ENCODE assay signal across 8 cellular contexts in the genomic region with DNA sequence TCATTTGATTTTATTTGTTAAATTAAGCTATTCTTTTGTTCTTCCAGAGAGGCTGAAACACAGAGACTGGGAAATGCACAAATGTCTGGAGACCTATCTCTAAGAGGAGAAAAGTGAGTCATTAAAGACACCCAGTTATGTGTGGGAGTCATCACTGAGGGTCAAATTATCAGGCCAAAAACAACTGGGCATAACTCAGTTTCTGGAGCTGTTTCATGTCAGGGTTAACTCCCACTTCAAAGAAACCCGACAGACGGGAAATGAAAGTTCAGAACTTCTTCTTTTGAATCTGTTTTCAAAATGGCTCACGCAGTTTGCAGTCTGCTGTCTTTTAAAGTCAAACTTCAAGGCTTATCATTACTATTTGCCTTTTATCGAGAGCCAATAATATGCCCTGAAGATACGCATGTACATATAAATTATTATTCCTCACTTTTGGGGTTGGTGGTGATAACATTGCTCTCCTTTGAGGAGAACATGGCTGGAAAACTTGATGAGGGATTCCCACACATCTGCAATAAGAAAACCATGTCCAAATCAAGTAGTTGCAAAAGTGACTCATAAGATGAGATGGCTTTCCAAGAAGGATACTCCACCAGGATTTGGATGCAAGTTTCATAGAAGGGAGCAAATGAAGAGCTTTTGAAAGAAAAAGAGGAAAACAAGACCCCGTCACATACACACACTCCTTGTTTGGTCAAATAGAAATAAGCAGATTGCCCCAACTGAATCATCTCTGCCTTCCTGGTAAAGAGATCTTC.
DNase-seq lines count a peak whose midpoint lies in the region; ATAC-seq and TF ChIP-seq lines count a peak whose summit lies in the region.
"Had no signal": no experiment of that assay in that cellular context is flagged by ENCODE, and none has a peak within 500 bp of the region (broad histone marks: within the 10 kb centered on the region; RNA-seq: fewer than 3 reads in every experiment).

No MANE protein-coding gene starts in this region.

- ATAC-seq in GM19463 (IDR thresholded peaks at IDR 0.05; ENCODE audit: unreplicated experiment) = peak; percentile 98
- ATAC-seq in HG03342 (IDR thresholded peaks at IDR 0.05; ENCODE audit: unreplicated experiment) = peak; percentile 94
- peak; percentile 94 to 96 for ATAC-seq in stimulated activated naive B cell treated with anti-CD40 and anti-IgM and Interleukin-4, amounts not matched to agents 10 μg/mL and 1 μg/mL and 100 μg/mL, for 72 hours (replicated peaks)

- in situ Hi-C loops in astrocyte of the spinal cord (cut with HindIII; ENCODE audit: low sequenced_read_pairs) = no loop called here

- H3K36me3 Mint-ChIP-seq in stimulated activated naive B cell treated with anti-CD40 and anti-IgM and Interleukin-4, amounts not matched to agents 10 μg/mL and 1 μg/mL and 100 μg/mL, for 72 hours = no peaks in the 10 kb centered on the region

- no peak overlapping the region for H3K4me3 Mint-ChIP-seq in stimulated activated naive B cell treated with anti-CD40 and anti-IgM and Interleukin-4, amounts not matched to agents 10 μg/mL and 1 μg/mL and 100 μg/mL, for 72 hours

- TF ChIP-seq CTCF in astrocyte of the spinal cord (IDR thresholded peaks at IDR 0.05; ENCODE audit: low read depth, low read length) = no peak

- no peaks in the 10 kb centered on the region for H3K9me3 Mint-ChIP-seq in stimulated activated naive B cell treated with anti-CD40 and anti-IgM and Interleukin-4, amounts not matched to agents 10 μg/mL and 1 μg/mL and 100 μg/mL, for 72 hours

- no peak overlapping the region for H3K4me3 ChIP-seq in astrocyte of the spinal cord (ENCODE audit: low read depth, low read length)
- H3K4me3 ChIP-seq: pancreas had no signal

- no peaks in the 10 kb centered on the region for H3K27me3 Mint-ChIP-seq in stimulated activated naive B cell treated with anti-CD40 and anti-IgM and Interleukin-4, amounts not matched to agents 10 μg/mL and 1 μg/mL and 100 μg/mL, for 72 hours

- DNase-seq in astrocyte of the spinal cord (ENCODE audit: low read depth, low spot score) (peak; percentile 91), SHP77 treated with DMSO at 0.1 percent for 48 hours (lab: John Stamatoyannopoulos, UW) (no peak), Ammon's horn (ENCODE audit: low spot score) (no peak), amniotic stem cell (lab: John Stamatoyannopoulos, UW) (no peak)
- peak; percentile 8 for DNase-seq in stimulated activated naive B cell treated with anti-CD40 and anti-IgM and Interleukin-4, amounts not matched to agents 10 μg/mL and 1 μg/mL and 100 μg/mL, for 72 hours
- DNase-seq: pancreas had no signal

- peaks cover 13 to 23% of the 10 kb centered on the region in 2 donors for H3K4me1 Mint-ChIP-seq in stimulated activated naive B cell treated with anti-CD40 and anti-IgM and Interleukin-4, amounts not matched to agents 10 μg/mL and 1 μg/mL and 100 μg/mL, for 72 hours

- no peak overlapping the region for H3K27ac Mint-ChIP-seq in stimulated activated naive B cell treated with anti-CD40 and anti-IgM and Interleukin-4, amounts not matched to agents 10 μg/mL and 1 μg/mL and 100 μg/mL, for 72 hours

Comparison
In these comparisons a context has a peak if more than half of its experiments do, and no peak if none do; other contexts are left out.
1. DNase-seq: peak in astrocyte of the spinal cord (single experiment) and stimulated activated naive B cell treated with anti-CD40 and anti-IgM and Interleukin-4, amounts not matched to agents 10 μg/mL and 1 μg/mL and 100 μg/mL, for 72 hours (single experiment); none in SHP77 treated with DMSO at 0.1 percent for 48 hours (single experiment), Ammon's horn (single experiment) and amniotic stem cell (single experiment).
2. Peak in every context shown above with its lines, with median percentiles within 50 percentile points of each other: ATAC-seq.